ENCODE assay signal across 1 cellular context in the genomic region with DNA sequence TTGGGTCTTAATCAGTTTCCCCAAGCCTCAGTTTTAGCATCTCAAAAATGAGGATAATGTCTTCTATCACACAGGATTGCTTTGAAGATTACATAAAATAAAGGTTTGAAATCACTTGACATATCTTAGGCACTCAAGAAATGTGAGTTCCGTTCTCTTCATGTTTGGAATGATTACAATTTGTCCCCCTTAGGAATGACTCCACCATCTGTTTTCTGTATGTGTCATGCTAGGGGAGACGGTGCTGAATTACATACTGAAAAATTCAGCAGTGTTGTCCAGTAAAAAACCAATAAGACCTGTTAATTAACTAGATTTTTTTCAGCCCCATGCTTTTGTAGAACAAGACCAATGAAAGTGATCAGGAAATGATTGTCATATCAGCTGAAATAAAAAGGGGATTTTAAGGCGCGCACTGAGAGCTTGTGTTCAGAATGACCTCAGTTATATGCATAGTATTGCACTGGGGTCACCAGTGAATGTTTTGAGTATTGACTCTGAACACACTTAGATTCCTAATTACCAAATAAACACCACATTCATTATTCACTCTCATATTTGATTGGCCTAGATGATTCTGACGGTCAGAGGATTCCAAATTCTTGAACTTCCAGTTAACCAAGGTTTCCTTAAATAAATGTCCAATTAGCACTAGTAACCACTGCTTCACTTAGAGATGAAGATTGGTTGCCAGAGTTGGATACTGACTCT.
TF ChIP-seq lines count a peak whose summit lies in the region.

No MANE protein-coding gene starts in this region.

TF ChIP-seq in SK-N-SH treated with all-trans-retinoic acid at 6 μM for 48 hours, 23 proteins besides CTCF, POLR2A, EP300 and RAD21 (continued from another document):
- TF ChIP-seq, protein P1, sequence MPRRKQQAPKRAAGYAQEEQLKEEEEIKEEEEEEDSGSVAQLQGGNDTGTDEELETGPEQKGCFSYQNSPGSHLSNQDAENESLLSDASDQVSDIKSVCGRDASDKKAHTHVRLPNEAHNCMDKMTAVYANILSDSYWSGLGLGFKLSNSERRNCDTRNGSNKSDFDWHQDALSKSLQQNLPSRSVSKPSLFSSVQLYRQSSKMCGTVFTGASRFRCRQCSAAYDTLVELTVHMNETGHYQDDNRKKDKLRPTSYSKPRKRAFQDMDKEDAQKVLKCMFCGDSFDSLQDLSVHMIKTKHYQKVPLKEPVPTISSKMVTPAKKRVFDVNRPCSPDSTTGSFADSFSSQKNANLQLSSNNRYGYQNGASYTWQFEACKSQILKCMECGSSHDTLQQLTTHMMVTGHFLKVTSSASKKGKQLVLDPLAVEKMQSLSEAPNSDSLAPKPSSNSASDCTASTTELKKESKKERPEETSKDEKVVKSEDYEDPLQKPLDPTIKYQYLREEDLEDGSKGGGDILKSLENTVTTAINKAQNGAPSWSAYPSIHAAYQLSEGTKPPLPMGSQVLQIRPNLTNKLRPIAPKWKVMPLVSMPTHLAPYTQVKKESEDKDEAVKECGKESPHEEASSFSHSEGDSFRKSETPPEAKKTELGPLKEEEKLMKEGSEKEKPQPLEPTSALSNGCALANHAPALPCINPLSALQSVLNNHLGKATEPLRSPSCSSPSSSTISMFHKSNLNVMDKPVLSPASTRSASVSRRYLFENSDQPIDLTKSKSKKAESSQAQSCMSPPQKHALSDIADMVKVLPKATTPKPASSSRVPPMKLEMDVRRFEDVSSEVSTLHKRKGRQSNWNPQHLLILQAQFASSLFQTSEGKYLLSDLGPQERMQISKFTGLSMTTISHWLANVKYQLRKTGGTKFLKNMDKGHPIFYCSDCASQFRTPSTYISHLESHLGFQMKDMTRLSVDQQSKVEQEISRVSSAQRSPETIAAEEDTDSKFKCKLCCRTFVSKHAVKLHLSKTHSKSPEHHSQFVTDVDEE (CRISPR knock-in tag; IDR thresholded peaks at IDR 0.05): no peak
- TF ChIP-seq OSR1 (CRISPR knock-in tag; IDR thresholded peaks at IDR 0.05) (no peak), SNAI2 (CRISPR knock-in tag; IDR thresholded peaks at IDR 0.05) (no peak), ESRRG (CRISPR knock-in tag; IDR thresholded peaks at IDR 0.05) (no peak), ISL1 (CRISPR knock-in tag; IDR thresholded peaks at IDR 0.05) (no peak)
